In genomic region chr4:3122081-3122563, GRCh38 we compare ENCODE assay signal across 11 cellular contexts. TPM values are rescaled to one million over a fixed set of nuclear protein-coding genes. Genes with fewer than 3 reads are reported as not detected.
DNase-seq lines count a peak whose midpoint lies in the region; ATAC-seq, FAIRE-seq and TF ChIP-seq lines count a peak whose summit lies in the region.
"Had no signal": no experiment of that assay in that cellular context is flagged by ENCODE, and none has a peak within 500 bp of the region (broad histone marks: within the 10 kb centered on the region; RNA-seq: fewer than 3 reads in every experiment).

No MANE protein-coding gene starts in this region.

- ATAC-seq in lower lobe of right lung: peak; percentile 35 to 42
- ATAC-seq in HG03097 (IDR thresholded peaks at IDR 0.05; ENCODE audit: low FRiP score, unreplicated experiment): no peak
- ATAC-seq: left colon had no signal

- H3K27me3 ChIP-seq in lower lobe of right lung (ENCODE audit: low read depth): no peaks in the 10 kb centered on the region
- no peaks in the 10 kb centered on the region for H3K27me3 ChIP-seq in H7 (ENCODE audit: control insufficient read depth, insufficient read depth, low read length)

- FAIRE-seq in urothelium cell line (lab: Jason Lieb, UNC): no peak

- H3K9me3 Mint-ChIP-seq in activated naive CD4-positive, alpha-beta T cell treated with anti-CD3 and anti-CD28 coated beads, Interleukin-2, amount 50 U/mL, for 24 hours: no peaks in the 10 kb centered on the region
- H3K9me3 Mint-ChIP-seq in type B pancreatic cell: no peaks in the 10 kb centered on the region

- no peak for DNase-seq in activated naive CD4-positive, alpha-beta T cell (lab: John Stamatoyannopoulos, UW)
- DNase-seq in astrocyte of the spinal cord (ENCODE audit: low read depth, low spot score) (peak; percentile 36), lower lobe of right lung (no peak), type B pancreatic cell (ENCODE audit: extremely low spot score, unreplicated experiment) (no peak), H7 (no peak), urothelium cell line (ENCODE audit: low spot score) (no peak)
- DNase-seq: left colon had no signal

- peaks cover 29% of the 10 kb centered on the region for H3K4me1 Mint-ChIP-seq in activated naive CD4-positive, alpha-beta T cell treated with anti-CD3 and anti-CD28 coated beads, Interleukin-2, amount 50 U/mL, for 24 hours
- H3K4me1 Mint-ChIP-seq in type B pancreatic cell (ENCODE audit: unreplicated experiment): peaks cover 5% of the 10 kb centered on the region

- H3K27ac ChIP-seq in lower lobe of right lung: peak overlapping the region; percentile 68
- H3K27ac ChIP-seq: C4-2B had no signal

- peaks cover 64% of the 10 kb centered on the region for H3K36me3 ChIP-seq in lower lobe of right lung
- H3K36me3 ChIP-seq in H7 (replicated peaks; ENCODE audit: control insufficient read depth, insufficient read depth, low read length): peaks cover 19% of the 10 kb centered on the region

- H3K4me3 ChIP-seq in astrocyte of the spinal cord (ENCODE audit: low read depth, low read length): no peak overlapping the region
- H3K4me3 ChIP-seq in lower lobe of right lung: no peak overlapping the region
- no peak overlapping the region for H3K4me3 ChIP-seq in H7 (ENCODE audit: insufficient read depth, low read depth, low read length)

- no peak for TF ChIP-seq CTCF in astrocyte of the spinal cord (IDR thresholded peaks at IDR 0.05; ENCODE audit: low read depth, low read length)
- TF ChIP-seq CTCF in lower lobe of right lung (IDR thresholded peaks at IDR 0.05): no peak
- TF ChIP-seq CTCF in type B pancreatic cell (conservative IDR thresholded peaks at IDR 0.05): no peak

- H3K4me3 Mint-ChIP-seq in activated naive CD4-positive, alpha-beta T cell treated with anti-CD3 and anti-CD28 coated beads, Interleukin-2, amount 50 U/mL, for 24 hours: peak overlapping the region; percentile 27
- H3K4me3 Mint-ChIP-seq in type B pancreatic cell: peak overlapping the region; percentile 28

- peaks cover 21% of the 10 kb centered on the region for H3K36me3 Mint-ChIP-seq in activated naive CD4-positive, alpha-beta T cell treated with anti-CD3 and anti-CD28 coated beads, Interleukin-2, amount 50 U/mL, for 24 hours
- H3K36me3 Mint-ChIP-seq in type B pancreatic cell: peaks cover 28% of the 10 kb centered on the region

- in situ Hi-C loops in astrocyte of the spinal cord (cut with HindIII; ENCODE audit: low sequenced_read_pairs): no loop called here

- peaks cover 25% of the 10 kb centered on the region for H3K4me1 ChIP-seq in lower lobe of right lung

- no peaks in the 10 kb centered on the region for H3K9me3 ChIP-seq in lower lobe of right lung

- H3K27ac Mint-ChIP-seq in activated naive CD4-positive, alpha-beta T cell treated with anti-CD3 and anti-CD28 coated beads, Interleukin-2, amount 50 U/mL, for 24 hours: peak overlapping the region; percentile 94
- no peak overlapping the region for H3K27ac Mint-ChIP-seq in type B pancreatic cell

- intact Hi-C loops in lower lobe of right lung (cut with DNase I): no loop called here

- no peaks in the 10 kb centered on the region for H3K27me3 Mint-ChIP-seq in activated naive CD4-positive, alpha-beta T cell treated with anti-CD3 and anti-CD28 coated beads, Interleukin-2, amount 50 U/mL, for 24 hours
- H3K27me3 Mint-ChIP-seq in type B pancreatic cell: no peaks in the 10 kb centered on the region

RNA-seq across cellular contexts. Expression of gene HTT, which starts 47.6 kb away (rescaled TPM):
- total RNA-seq in lower lobe of right lung: 73.1 TPM
- total RNA-seq in type B pancreatic cell (ENCODE audit: low replicate concordance): 48.0 and 54.4 TPM in 2 replicates
- 24.4 and 31.5 TPM in 2 replicates for total RNA-seq in H7 (2014; rRNA removed; shearing (Covaris generic))

RNA-seq across cellular contexts. Expression of gene HTT-AS, which starts 47.8 kb away (rescaled TPM):
- not detected for total RNA-seq in lower lobe of right lung
- not detected in 2 replicates for total RNA-seq in type B pancreatic cell (ENCODE audit: low replicate concordance)
- total RNA-seq in H7 (2014; rRNA removed; shearing (Covaris generic)): not detected in 2 replicates
- total RNA-seq: left colon; T-helper 1 cell treated with Interleukin-12 subunit alpha and Interleukin-12 subunit beta and Interleukin-4 antibody, amounts not matched to agents 30 ng/mL and 1 ng/mL, for 36 hours had no signal
